8 cellular contexts compared by ENCODE assay signal in the genomic region with DNA sequence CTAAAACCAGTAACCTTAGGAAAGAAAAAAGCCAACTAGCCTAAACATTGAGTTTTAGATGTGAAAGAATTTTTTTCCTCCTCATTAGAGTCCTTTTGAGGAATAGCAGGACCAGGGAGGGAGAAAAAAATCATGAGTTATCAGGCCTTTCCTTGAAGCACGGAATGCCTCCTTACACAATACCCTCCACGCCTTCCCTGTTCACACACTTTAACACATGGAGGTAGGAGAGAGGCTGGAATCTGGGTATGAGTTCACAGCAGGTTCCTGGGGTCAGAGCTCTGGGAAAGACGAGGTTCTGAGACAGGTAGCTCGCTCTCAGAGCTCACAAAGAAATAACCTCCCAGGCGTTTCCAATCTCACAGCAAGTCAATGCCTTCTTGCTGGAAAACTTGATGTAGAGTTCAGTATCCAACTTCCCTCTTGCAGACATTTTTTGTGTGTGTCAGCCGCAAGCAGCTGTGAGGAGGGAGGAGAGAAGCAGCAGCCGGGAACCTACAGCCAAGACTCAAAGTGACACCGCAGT. TPM values are rescaled to one million over a fixed set of nuclear protein-coding genes. Genes with fewer than 3 reads are reported as not detected.
DNase-seq lines count a peak whose midpoint lies in the region; TF ChIP-seq lines count a peak whose summit lies in the region.

No MANE protein-coding gene starts in this region.

- CTCF ChIA-PET in AG04449 (lab: Yijun Ruan, JAX): no interaction called here

- TF ChIP-seq EP300 in neural cell (conservative IDR thresholded peaks at IDR 0.05; ENCODE audit: poor library complexity, severe bottlenecking): no peak

- TF ChIP-seq RAD21 in neural cell (conservative IDR thresholded peaks at IDR 0.05): no peak

- H3K4me3 ChIP-seq in AG04449 (ENCODE audit: low read depth, low read length) (peak overlapping the region; percentile 91), Peyer's patch (peak overlapping the region; percentile 63 to 79 (median 72)), neural cell (ENCODE audit: low read length) (peak overlapping the region; percentile 71)

- H3K9ac ChIP-seq in neural cell (ENCODE audit: low read length): peak overlapping the region; percentile 75

- H3F3A ChIP-seq in neural cell (ENCODE audit: insufficient read depth, low read length, poor library complexity, severe bottlenecking): no peaks in the 10 kb centered on the region

- peaks cover 0 to 13% (median 0%) of the 10 kb centered on the region in 4 donors for H3K4me1 ChIP-seq in Peyer's patch

- H3K27ac ChIP-seq in Peyer's patch (peak overlapping the region; percentile 81 to 85 (median 84)), epithelial cell of prostate (peak overlapping the region; percentile 80), neural cell (ENCODE audit: low read length) (peak overlapping the region; percentile 83)

- peak overlapping the region; percentile 56 for H3K4me2 ChIP-seq in neural cell (ENCODE audit: low read length)

- H3K9me2 ChIP-seq in neural cell (ENCODE audit: insufficient read depth, low read length): no peaks in the 10 kb centered on the region

- POLR2A ChIA-PET in AG04449 (lab: Yijun Ruan, JAX): interaction anchor here (1.0 to 1.3 kb wide), 2 partner anchors 59 to 86 kb away, joined by 3 to 8 read pairs; a partner anchor contains a TSS

- H3K27me3 ChIP-seq in Peyer's patch (no peaks in the 10 kb centered on the region), neural cell (ENCODE audit: insufficient read depth, low read depth, low read length) (no peaks in the 10 kb centered on the region)

- H3K9me3 ChIP-seq in Peyer's patch (no peaks in the 10 kb centered on the region), neural cell (ENCODE audit: low read length) (no peaks in the 10 kb centered on the region)

- peaks cover 4% of the 10 kb centered on the region for H3K79me2 ChIP-seq in neural cell (replicated peaks; ENCODE audit: insufficient read depth, low read length)

- DNase-seq in AG04449 (ENCODE audit: low read depth, low spot score) (no peak), GM19238 (ENCODE audit: insufficient read length, low spot score) (peak; percentile 2), Peyer's patch (no peak), epithelial cell of prostate (ENCODE audit: low read depth, low spot score) (no peak), NK-92 (lab: John Stamatoyannopoulos, UW; ENCODE audit: unreplicated experiment) (no peak)
- DNase-seq in stimulated activated CD4-positive, alpha-beta T cell treated with anti-CD3 and anti-CD28 coated beads, Interleukin-2, amount 100 ng/mL, for 48 hours: no peak
- DNase-seq in central memory CD4-positive, alpha-beta T cell: no peak

- TF ChIP-seq POLR2A in Peyer's patch (IDR thresholded peaks at IDR 0.05): no peak

- H2AFZ ChIP-seq in neural cell (ENCODE audit: low read depth, low read length): peak overlapping the region; percentile 98

- no peaks in the 10 kb centered on the region for H4K20me1 ChIP-seq in neural cell (ENCODE audit: insufficient read depth)

- no peak for TF ChIP-seq CTCF in AG04449 (IDR thresholded peaks at IDR 0.05; ENCODE audit: insufficient read depth, low read length, missing control alignments)
- TF ChIP-seq CTCF in Peyer's patch (IDR thresholded peaks at IDR 0.05): no peak
- TF ChIP-seq CTCF in neural cell (IDR thresholded peaks at IDR 0.05; ENCODE audit: poor library complexity, severe bottlenecking): no peak

- H3K36me3 ChIP-seq in Peyer's patch (no peaks in the 10 kb centered on the region), neural cell (ENCODE audit: insufficient read depth, low read length) (no peaks in the 10 kb centered on the region)

TF ChIP-seq in neural cell, 6 proteins besides CTCF, POLR2A, EP300 and RAD21:
- TF ChIP-seq, protein P1, sequence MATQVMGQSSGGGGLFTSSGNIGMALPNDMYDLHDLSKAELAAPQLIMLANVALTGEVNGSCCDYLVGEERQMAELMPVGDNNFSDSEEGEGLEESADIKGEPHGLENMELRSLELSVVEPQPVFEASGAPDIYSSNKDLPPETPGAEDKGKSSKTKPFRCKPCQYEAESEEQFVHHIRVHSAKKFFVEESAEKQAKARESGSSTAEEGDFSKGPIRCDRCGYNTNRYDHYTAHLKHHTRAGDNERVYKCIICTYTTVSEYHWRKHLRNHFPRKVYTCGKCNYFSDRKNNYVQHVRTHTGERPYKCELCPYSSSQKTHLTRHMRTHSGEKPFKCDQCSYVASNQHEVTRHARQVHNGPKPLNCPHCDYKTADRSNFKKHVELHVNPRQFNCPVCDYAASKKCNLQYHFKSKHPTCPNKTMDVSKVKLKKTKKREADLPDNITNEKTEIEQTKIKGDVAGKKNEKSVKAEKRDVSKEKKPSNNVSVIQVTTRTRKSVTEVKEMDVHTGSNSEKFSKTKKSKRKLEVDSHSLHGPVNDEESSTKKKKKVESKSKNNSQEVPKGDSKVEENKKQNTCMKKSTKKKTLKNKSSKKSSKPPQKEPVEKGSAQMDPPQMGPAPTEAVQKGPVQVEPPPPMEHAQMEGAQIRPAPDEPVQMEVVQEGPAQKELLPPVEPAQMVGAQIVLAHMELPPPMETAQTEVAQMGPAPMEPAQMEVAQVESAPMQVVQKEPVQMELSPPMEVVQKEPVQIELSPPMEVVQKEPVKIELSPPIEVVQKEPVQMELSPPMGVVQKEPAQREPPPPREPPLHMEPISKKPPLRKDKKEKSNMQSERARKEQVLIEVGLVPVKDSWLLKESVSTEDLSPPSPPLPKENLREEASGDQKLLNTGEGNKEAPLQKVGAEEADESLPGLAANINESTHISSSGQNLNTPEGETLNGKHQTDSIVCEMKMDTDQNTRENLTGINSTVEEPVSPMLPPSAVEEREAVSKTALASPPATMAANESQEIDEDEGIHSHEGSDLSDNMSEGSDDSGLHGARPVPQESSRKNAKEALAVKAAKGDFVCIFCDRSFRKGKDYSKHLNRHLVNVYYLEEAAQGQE (IDR thresholded peaks at IDR 0.05; ENCODE audit: borderline replicate concordance): no peak
- TF ChIP-seq TAF1 (IDR thresholded peaks at IDR 0.05; ENCODE audit: low read depth): peak; percentile 2
TF ChIP-seq in neural cell: peak in this region for 1.

RNA-seq across cellular contexts. Expression of a gene that starts 0.7 kb away (rescaled TPM):
- total RNA-seq in Peyer's patch: 10 to 100 TPM in 1 of 4 donors, 1 to 10 TPM in 3; 4.6 to 29.7 (median 8.0) TPM
- 7.6 and 9.1 TPM in 2 replicates for polyA plus RNA-seq in neural cell
- polyA minus RNA-seq in neural cell: 31.4 and 39.0 TPM in 2 replicates

RNA-seq across cellular contexts. Expression of a gene that starts 59.1 kb away (rescaled TPM):
- total RNA-seq in Peyer's patch: 10 to 100 TPM in 1 of 4 donors, 1 to 10 TPM in 3; 1.7 to 12.5 (median 2.2) TPM
- polyA plus RNA-seq in neural cell: 8.9 and 13.4 TPM in 2 replicates
- polyA minus RNA-seq in neural cell: 23.4 and 27.2 TPM in 2 replicates
